8 cellular contexts compared by ENCODE assay signal in genomic region chr12:122966743-122967058, GRCh38. TPM values are rescaled to one million over a fixed set of nuclear protein-coding genes. Genes with fewer than 3 reads are reported as not detected.
DNase-seq lines count a peak whose midpoint lies in the region; ATAC-seq and TF ChIP-seq lines count a peak whose summit lies in the region.

No MANE protein-coding gene starts in this region.

- peaks cover 4% of the 10 kb centered on the region for H4K20me1 ChIP-seq in IMR-90 (ENCODE audit: insufficient read depth, low read length)

- POLR2A ChIA-PET in AG04449 (lab: Yijun Ruan, JAX) = interaction anchor here (0.7 to 2.3 kb wide), 8 partner anchors 8 to 266 kb away, joined by 3 to 14 read pairs (median 4); partner anchors contain the start of genes ARL6IP4, MPHOSPH9, MTRFR and OGFOD2
- POLR2A ChIA-PET in IMR-90 (lab: Charles Lee; ENCODE audit: unreplicated experiment) = no interaction called here

- dilution Hi-C loops in IMR-90 (cut with HindIII; ENCODE audit: low sequenced_read_pairs, unreplicated experiment) = no loop called here

- TF ChIP-seq RAD21 in IMR-90 (IDR thresholded peaks at IDR 0.05; ENCODE audit: low read length) = no peak

- H3K9me1 ChIP-seq in IMR-90 (ENCODE audit: insufficient read depth, low read length) = no peaks in the 10 kb centered on the region; the same call in 1 of the 2 replicates

- no peak for ATAC-seq in IMR-90 (ENCODE audit: low read depth)
- no peak for ATAC-seq in HG03175 (IDR thresholded peaks at IDR 0.05; ENCODE audit: unreplicated experiment)

- H3K4ac ChIP-seq in IMR-90 (ENCODE audit: low read depth, low read length) = no peak overlapping the region

- H3K4me3 ChIP-seq in AG04449 (ENCODE audit: low read depth, low read length) (peak overlapping the region; percentile 15; the same call in 1 of the 2 replicates), IMR-90 (ENCODE audit: insufficient read depth, low read depth, low read length) (no peak overlapping the region), neuron (ENCODE audit: low read length) (peak overlapping the region; percentile 17)

- CTCF ChIA-PET in AG04449 (lab: Yijun Ruan, JAX) (interaction anchor here (1.3 to 3.5 kb wide), 5 partner anchors 105 to 271 kb away, joined by 4 to 18 read pairs (median 8); no protein-coding TSS in a partner anchor), IMR-90 (lab: Yijun Ruan, JAX) (interaction anchor here (0.6 kb wide), 1 partner anchor 176 kb away, joined by 3 read pairs; no protein-coding TSS in a partner anchor)

- H3K4me3 Mint-ChIP-seq in dendritic cell treated with granulocyte-macrophage colony-stimulating factor and Interleukin-4, amounts not matched to agents 40 ng/mL and 50 ng/mL, for 4 days = no peak overlapping the region

- peak overlapping the region; percentile 27 for H3K27ac Mint-ChIP-seq in dendritic cell treated with granulocyte-macrophage colony-stimulating factor and Interleukin-4, amounts not matched to agents 40 ng/mL and 50 ng/mL, for 4 days

- DNase-seq in AG04449 (ENCODE audit: low read depth, low spot score) = no peak
- no peak for DNase-seq in IMR-90
- no peak for DNase-seq in DMS53 treated with DMSO at 0.1 percent for 48 hours (lab: John Stamatoyannopoulos, UW; ENCODE audit: unreplicated experiment)
- no peak for DNase-seq in stimulated activated CD4-positive, alpha-beta T cell treated with anti-CD3 and anti-CD28 coated beads, Interleukin-12 subunit alpha, Interleukin-12 subunit beta, amount 100 ng/mL, for 4 hours
- DNase-seq in NCI-H2081 treated with DMSO at 0.1 percent for 48 hours (lab: John Stamatoyannopoulos, UW) = no peak

- no TSS peak for BruUV-seq in IMR-90 (replicated peaks; lab: Mats Ljungman, UMichigan)

- no peak overlapping the region for H4K5ac ChIP-seq in IMR-90 (ENCODE audit: low read depth, low read length)

- peaks cover 32% of the 10 kb centered on the region for H3K4me1 Mint-ChIP-seq in dendritic cell treated with granulocyte-macrophage colony-stimulating factor and Interleukin-4, amounts not matched to agents 40 ng/mL and 50 ng/mL, for 4 days (ENCODE audit: low read depth)

- H3K79me1 ChIP-seq in IMR-90 (ENCODE audit: low read depth in 1 of 2, low read length in 2 of 2) = peaks cover 0 to 25% of the 10 kb centered on the region in 2 experiments; a peak in 2 of 4 replicates

- WGBS in IMR-90 (ENCODE audit: extremely low coverage in 2 of 2, insufficient read length in 1 of 2), 2 experiments = 10% methylated on average over 2 of the region's 5 CpGs; no CpG with 5 or more reads in 1 of the 2 experiments

- H4K91ac ChIP-seq in IMR-90 (ENCODE audit: insufficient read depth, low read depth, low read length) = no peak overlapping the region

- TF ChIP-seq CTCF in AG04449 (IDR thresholded peaks at IDR 0.05; ENCODE audit: insufficient read depth, low read length, missing control alignments) (no peak), IMR-90 (conservative IDR thresholded peaks at IDR 0.05; ENCODE audit: low read depth, low read length) (no peak)

- no peak overlapping the region for H3K9ac ChIP-seq in IMR-90 (ENCODE audit: low read depth, low read length)

- peaks cover 2% of the 10 kb centered on the region for H3K27me3 Mint-ChIP-seq in dendritic cell treated with granulocyte-macrophage colony-stimulating factor and Interleukin-4, amounts not matched to agents 40 ng/mL and 50 ng/mL, for 4 days

- peak overlapping the region; percentile 25; the same call in 1 of the 2 replicates for H3K4me2 ChIP-seq in IMR-90 (ENCODE audit: low read depth, low read length)

- H3K9me3 ChIP-seq in IMR-90 (ENCODE audit: control insufficient read depth, insufficient read depth, low read length) (no peaks in the 10 kb centered on the region), neuron (ENCODE audit: low read length) (no peaks in the 10 kb centered on the region)

- H3K27ac ChIP-seq in IMR-90 (ENCODE audit: insufficient read depth, low read length) = no peak overlapping the region

- no peaks in the 10 kb centered on the region for H3K36me3 ChIP-seq in IMR-90 (ENCODE audit: control insufficient read depth, insufficient read depth, low read length)
- H3K36me3 ChIP-seq in neuron (ENCODE audit: insufficient read depth, low read length) = no peaks in the 10 kb centered on the region

- no peak overlapping the region for H2BK15ac ChIP-seq in IMR-90 (ENCODE audit: low read depth, low read length)

- no peak overlapping the region for H3K14ac ChIP-seq in IMR-90 (replicated peaks; ENCODE audit: low read depth, low read length)

- no peak overlapping the region for H2BK20ac ChIP-seq in IMR-90 (ENCODE audit: low read depth, low read length)

- H4K8ac ChIP-seq in IMR-90 (ENCODE audit: low read depth in 2 of 2, low read length in 2 of 2) = no peak overlapping the region

- no peak overlapping the region for H2AK9ac ChIP-seq in IMR-90 (replicated peaks; ENCODE audit: low read depth, low read length, poor library complexity)

- no peak overlapping the region for H2BK120ac ChIP-seq in IMR-90 (ENCODE audit: low read depth, low read length)

- H3K4me1 ChIP-seq in IMR-90 (ENCODE audit: control insufficient read depth, insufficient read depth, low read length) (peaks cover 8% of the 10 kb centered on the region), neuron (ENCODE audit: insufficient read depth, low read length) (peaks cover 10% of the 10 kb centered on the region)

- no peak overlapping the region for H2AK5ac ChIP-seq in IMR-90 (ENCODE audit: low read depth, low read length)

- H3K9me3 Mint-ChIP-seq in dendritic cell treated with granulocyte-macrophage colony-stimulating factor and Interleukin-4, amounts not matched to agents 40 ng/mL and 50 ng/mL, for 4 days = no peaks in the 10 kb centered on the region

- H3K36me3 Mint-ChIP-seq in dendritic cell treated with granulocyte-macrophage colony-stimulating factor and Interleukin-4, amounts not matched to agents 40 ng/mL and 50 ng/mL, for 4 days (ENCODE audit: low read depth) = no peaks in the 10 kb centered on the region

- intact Hi-C loops in IMR-90 (cut with micrococcal nuclease) = no loop called here
- intact Hi-C loops in dendritic cell treated with granulocyte-macrophage colony-stimulating factor and Interleukin-4, amounts not matched to agents 40 ng/mL and 50 ng/mL, for 4 days (cut with micrococcal nuclease) = no loop called here

- no peak overlapping the region for H3K18ac ChIP-seq in IMR-90 (ENCODE audit: low read depth, low read length)

- in situ Hi-C loops in IMR-90 (cut with MboI; ENCODE audit: low sequenced_read_pairs) = loop anchor here (5.0 to 25.0 kb wide), 2 partner anchors 266 to 329 kb away; partner anchors contain the start of genes MPHOSPH9 and MTRFR

- no peak overlapping the region for H2BK5ac ChIP-seq in IMR-90 (ENCODE audit: low read depth, low read length, poor library complexity, severe bottlenecking)

- no peak overlapping the region for H3K56ac ChIP-seq in IMR-90 (ENCODE audit: extremely low read depth, insufficient read depth, low read length)

- no peaks in the 10 kb centered on the region for H3K27me3 ChIP-seq in IMR-90 (ENCODE audit: control insufficient read depth, insufficient read depth, low read length)
- no peaks in the 10 kb centered on the region for H3K27me3 ChIP-seq in neuron (ENCODE audit: insufficient read depth, low read length)

- H2AFZ ChIP-seq in IMR-90 (replicated peaks; ENCODE audit: low read length, poor library complexity) = peak overlapping the region; percentile 66
- no peak overlapping the region for H2AFZ ChIP-seq in neuron (ENCODE audit: low read depth, low read length)

- H3K23ac ChIP-seq in IMR-90 (ENCODE audit: low read depth, low read length) = no peak overlapping the region

- TF ChIP-seq POLR2A in IMR-90 (IDR thresholded peaks at IDR 0.05; ENCODE audit: low read depth, low read length) = no peak

TF ChIP-seq in IMR-90, 13 proteins besides CTCF, POLR2A, EP300 and RAD21 (continues in another document):
- TF ChIP-seq CEBPB (IDR thresholded peaks at IDR 0.05; ENCODE audit: low read depth, low read length) (no peak), USF2 (IDR thresholded peaks at IDR 0.05; ENCODE audit: low read depth, low read length) (no peak), FOS (IDR thresholded peaks at IDR 0.05; ENCODE audit: low read depth, low read length) (no peak), BHLHE40 (IDR thresholded peaks at IDR 0.05; ENCODE audit: low read depth, low read length) (no peak), RFX5 (IDR thresholded peaks at IDR 0.05; ENCODE audit: low read depth, low read length) (no peak), SMC3 (IDR thresholded peaks at IDR 0.05; ENCODE audit: low read depth, low read length) (no peak), MAFK (IDR thresholded peaks at IDR 0.05; ENCODE audit: low read depth, low read length) (no peak), ELK1 (IDR thresholded peaks at IDR 0.05; ENCODE audit: borderline replicate concordance, low read depth, low read length) (no peak), NFE2L2 (IDR thresholded peaks at IDR 0.05; ENCODE audit: low read depth, low read length) (no peak)

RNA-seq across cellular contexts. Expression of gene ABCB9, which starts 0.4 kb away (rescaled TPM):
- 5.6 and 7.2 TPM in 2 replicates for total RNA-seq in IMR-90 (2012; rRNA removed)
- polyA plus RNA-seq in IMR-90 (2012; rRNA removed) = 7.8 and 8.3 TPM in 2 replicates
- 6.6 and 7.8 TPM in 2 replicates for polyA plus RNA-seq in IMR-90 (2012; cell fraction: cytosol; rRNA removed)
- polyA plus RNA-seq in IMR-90 (2012; cell fraction: nucleus; rRNA removed; ENCODE audit: low replicate concordance) = 14.2 and 28.2 TPM in 2 replicates

RNA-seq across cellular contexts. Expression of gene OGFOD2, which starts 8.3 kb away (rescaled TPM):
- total RNA-seq in IMR-90 (2012; rRNA removed) = 4.3 and 4.7 TPM in 2 replicates
- 18.2 and 19.0 TPM in 2 replicates for polyA plus RNA-seq in IMR-90 (2012; rRNA removed)
- polyA plus RNA-seq in IMR-90 (2012; cell fraction: cytosol; rRNA removed) = 7.7 and 16.7 TPM in 2 replicates
- polyA plus RNA-seq in IMR-90 (2012; cell fraction: nucleus; rRNA removed; ENCODE audit: low replicate concordance) = 31.5 and 87.3 TPM in 2 replicates

RNA-seq across cellular contexts. Expression of gene ARL6IP4, which starts 13.8 kb away (rescaled TPM):
- 161 and 205 TPM in 2 replicates for total RNA-seq in IMR-90 (2012; rRNA removed)
- 254 and 258 TPM in 2 replicates for polyA plus RNA-seq in IMR-90 (2012; rRNA removed)
- polyA plus RNA-seq in IMR-90 (2012; cell fraction: cytosol; rRNA removed) = 195 and 234 TPM in 2 replicates
- polyA plus RNA-seq in IMR-90 (2012; cell fraction: nucleus; rRNA removed; ENCODE audit: low replicate concordance) = 276 and 281 TPM in 2 replicates
